In the genomic region with DNA sequence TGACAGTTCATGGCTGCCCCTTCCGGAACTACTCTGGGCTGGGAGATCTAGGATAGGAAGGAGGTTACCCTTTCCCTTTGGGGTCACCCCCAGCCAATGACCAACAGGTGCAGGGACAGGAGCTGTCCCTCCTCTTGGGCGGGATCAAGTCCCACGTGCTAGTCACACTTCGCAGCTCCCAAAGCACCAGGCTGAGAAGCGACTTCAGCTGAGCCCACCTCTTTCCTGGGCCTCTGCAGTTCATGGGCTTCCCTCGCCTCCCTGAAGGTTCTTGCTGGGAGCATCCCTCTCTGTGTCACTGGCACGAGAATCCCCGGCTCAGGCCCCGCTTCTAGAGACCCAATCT, we compare ENCODE assay signal across 13 cellular contexts.
DNase-seq lines count a peak whose midpoint lies in the region; ATAC-seq and TF ChIP-seq lines count a peak whose summit lies in the region.
"Had no signal": no experiment of that assay in that cellular context is flagged by ENCODE, and none has a peak within 500 bp of the region (broad histone marks: within the 10 kb centered on the region; RNA-seq: fewer than 3 reads in every experiment).

No MANE protein-coding gene starts in this region.

- TF ChIP-seq POLR2A in spleen (IDR thresholded peaks at IDR 0.05): no peak

- TF ChIP-seq CTCF in natural killer cell (IDR thresholded peaks at IDR 0.05) (no peak), dorsolateral prefrontal cortex (IDR thresholded peaks at IDR 0.05 in 54 of 56, conservative IDR thresholded peaks at IDR 0.05 in 2 of 56; ENCODE audit: low read depth in 1 of 56, partially characterized antibody in 56 of 56) (no peak), spleen (IDR thresholded peaks at IDR 0.05 in 8 of 11, conservative IDR thresholded peaks at IDR 0.05 in 3 of 11) (no peak)

- H3K27me3 ChIP-seq in dorsolateral prefrontal cortex (no peaks in the 10 kb centered on the region), spleen (replicated peaks in 1 of 7) (no peaks in the 10 kb centered on the region), SJCRH30 (no peaks in the 10 kb centered on the region)
- H3K27me3 ChIP-seq: ascending aorta, transverse colon had no signal

- H3K4me3 ChIP-seq in dorsolateral prefrontal cortex (no peak overlapping the region), spleen (no peak overlapping the region), SJCRH30 (no peak overlapping the region)
- H3K4me3 ChIP-seq: ascending aorta, transverse colon had no signal

- no peak for DNase-seq in natural killer cell
- no peak for DNase-seq in natural killer cell treated with Interleukin-12 subunit alpha and Interleukin-12 subunit beta and Interleukin-15 and Interleukin-18, amount 100 ng/mL, for 72 hours (ENCODE audit: low spot score)
- no peak for DNase-seq in dorsolateral prefrontal cortex
- DNase-seq in spleen: no peak
- no peak for DNase-seq in SJCRH30
- DNase-seq in NCI-H1105 (lab: John Stamatoyannopoulos, UW): no peak
- DNase-seq: activated CD4-positive, CD25-positive, alpha-beta regulatory T cell treated with anti-CD3 and anti-CD28 coated beads, Interleukin-2, amount 50 U/mL, for 72 hours; NCI-H2171 treated with DMSO at 0.1 percent for 48 hours; stimulated activated CD4-positive, alpha-beta T cell treated with anti-CD3 and anti-CD28 coated beads, Interleukin-15, amount 100 ng/mL, for 24 hours; transverse colon had no signal

- H3K36me3 ChIP-seq in spleen (peaks cover 0 to 41% (median 2%) of the 10 kb centered on the region in 6 donors), SJCRH30 (no peaks in the 10 kb centered on the region)
- H3K36me3 ChIP-seq: ascending aorta, transverse colon had no signal

- ATAC-seq in natural killer cell (no peak), GM18861 (IDR thresholded peaks at IDR 0.05; ENCODE audit: unreplicated experiment) (no peak), HG02885 (IDR thresholded peaks at IDR 0.05; ENCODE audit: poor library complexity, unreplicated experiment) (no peak)
- no peak for ATAC-seq in natural killer cell treated with Interleukin-12 subunit alpha and Interleukin-12 subunit beta and Interleukin-15 and Interleukin-18, amount 100 ng/mL, for 72 hours

- intact Hi-C loops in natural killer cell (cut with micrococcal nuclease) (no loop called here), dorsolateral prefrontal cortex (cut with DNase I) (loop anchor here in 1 of 2 donors (10.0 kb wide), 1 partner anchor 196 kb away; no protein-coding TSS in a partner anchor), spleen (cut with DNase I; ENCODE audit: low total_unique reads) (no loop called here)

- H3K27ac Mint-ChIP-seq in natural killer cell: peak overlapping the region; percentile 85 to 87
- H3K27ac Mint-ChIP-seq in natural killer cell treated with Interleukin-12 subunit alpha and Interleukin-12 subunit beta and Interleukin-15 and Interleukin-18, amount 100 ng/mL, for 72 hours: no peak overlapping the region

- H3K4me1 ChIP-seq in spleen (peaks cover 37 to 100% (median 88%) of the 10 kb centered on the region in 6 donors), SJCRH30 (peaks cover 28% of the 10 kb centered on the region)

- no peaks in the 10 kb centered on the region for H3K9me3 Mint-ChIP-seq in natural killer cell
- no peaks in the 10 kb centered on the region for H3K9me3 Mint-ChIP-seq in natural killer cell treated with Interleukin-12 subunit alpha and Interleukin-12 subunit beta and Interleukin-15 and Interleukin-18, amount 100 ng/mL, for 72 hours

- no peaks in the 10 kb centered on the region for H3K27me3 Mint-ChIP-seq in natural killer cell (ENCODE audit: low read depth in 2 of 2)
- no peaks in the 10 kb centered on the region for H3K27me3 Mint-ChIP-seq in natural killer cell treated with Interleukin-12 subunit alpha and Interleukin-12 subunit beta and Interleukin-15 and Interleukin-18, amount 100 ng/mL, for 72 hours

- 71 to 86% (median 79%) methylated on average over 9 of the region's 9 CpGs for WGBS in spleen, 5 donors

- H3K9me3 ChIP-seq in spleen: no peaks in the 10 kb centered on the region
- H3K9me3 ChIP-seq in SJCRH30 (replicated peaks): no peaks in the 10 kb centered on the region
- H3K9me3 ChIP-seq: ascending aorta, transverse colon had no signal

- H3K36me3 Mint-ChIP-seq in natural killer cell: no peaks in the 10 kb centered on the region
- no peaks in the 10 kb centered on the region for H3K36me3 Mint-ChIP-seq in natural killer cell treated with Interleukin-12 subunit alpha and Interleukin-12 subunit beta and Interleukin-15 and Interleukin-18, amount 100 ng/mL, for 72 hours

- peaks cover 42 to 75% of the 10 kb centered on the region in 2 donors for H3K4me1 Mint-ChIP-seq in natural killer cell
- H3K4me1 Mint-ChIP-seq in natural killer cell treated with Interleukin-12 subunit alpha and Interleukin-12 subunit beta and Interleukin-15 and Interleukin-18, amount 100 ng/mL, for 72 hours (ENCODE audit: low read depth in 2 of 2): peaks cover 22% of the 10 kb centered on the region in 2 donors

- H3K4me3 Mint-ChIP-seq in natural killer cell: no peak overlapping the region
- H3K4me3 Mint-ChIP-seq in natural killer cell treated with Interleukin-12 subunit alpha and Interleukin-12 subunit beta and Interleukin-15 and Interleukin-18, amount 100 ng/mL, for 72 hours: no peak overlapping the region

- peak overlapping the region; percentile 66 to 98 (median 91) for H3K27ac ChIP-seq in dorsolateral prefrontal cortex
- H3K27ac ChIP-seq in spleen: peak overlapping the region; percentile 36 to 88 (median 58)
- no peak overlapping the region for H3K27ac ChIP-seq in SJCRH30

Comparison
In these comparisons a context has a peak if more than half of its experiments do, and no peak if none do; other contexts are left out.
1. H3K27ac Mint-ChIP-seq: peak in natural killer cell (2 of 2); none in natural killer cell treated with Interleukin-12 subunit alpha and Interleukin-12 subunit beta and Interleukin-15 and Interleukin-18, amount 100 ng/mL, for 72 hours (0 of 2).